8 cellular contexts compared by ENCODE assay signal in genomic region chr14:68789002-68789797, GRCh38.
DNase-seq lines count a peak whose midpoint lies in the region; ATAC-seq and TF ChIP-seq lines count a peak whose summit lies in the region.

No MANE protein-coding gene starts in this region.

- no peaks in the 10 kb centered on the region for H3K9me3 ChIP-seq in stomach smooth muscle (ENCODE audit: control insufficient read depth in 2 of 2, low read length in 2 of 2)

- peak overlapping the region; percentile 100 for H3K27ac ChIP-seq in stomach smooth muscle (ENCODE audit: low read length)

- peak overlapping the region; percentile 96 to 100 for H3K9ac ChIP-seq in stomach smooth muscle (ENCODE audit: low read length in 2 of 2)

- H3K27ac Mint-ChIP-seq in nephron progenitor cell = peak overlapping the region; percentile 100

- H3K36me3 ChIP-seq in stomach smooth muscle (ENCODE audit: control insufficient read depth in 2 of 2, insufficient read depth in 2 of 2, low read length in 2 of 2) = peaks cover 41 to 48% of the 10 kb centered on the region in 2 donors

- no peak for ATAC-seq in HG02840 (IDR thresholded peaks at IDR 0.05; ENCODE audit: low FRiP score, unreplicated experiment)

- H3K36me3 Mint-ChIP-seq in nephron progenitor cell (ENCODE audit: low read depth) = peaks cover 57% of the 10 kb centered on the region

- peaks cover 40% of the 10 kb centered on the region for H3K4me1 ChIP-seq in stomach smooth muscle (ENCODE audit: control insufficient read depth, insufficient read depth, low read length)

- peak overlapping the region; percentile 100 for H3K4me3 ChIP-seq in fibroblast of pulmonary artery (replicated peaks; ENCODE audit: low read depth, low read length)
- H3K4me3 ChIP-seq in stomach smooth muscle (ENCODE audit: low read length in 2 of 2) = peak overlapping the region; percentile 95 to 100

- TF ChIP-seq CTCF in fibroblast of pulmonary artery (IDR thresholded peaks at IDR 0.05; ENCODE audit: low read length, missing control alignments) (peak; percentile 62), nephron progenitor cell (IDR thresholded peaks at IDR 0.05) (peak; percentile 47)

- peak; percentile 86 for DNase-seq in COLO668 (lab: John Stamatoyannopoulos, UW; ENCODE audit: unreplicated experiment)
- peak in 71 of 76 experiments; percentile 12 to 83 (median 64) for DNase-seq in HUDEP-2 (lab: John Stamatoyannopoulos, UW; ENCODE audit: unreplicated experiment in 76 of 76)
- DNase-seq in RPMI8226 = peak; percentile 71
- DNase-seq in activated T-helper 9 cell treated with anti-CD3 and anti-CD28 coated beads, Interleukin-2, amount 50 U/mL, for 16 hours (ENCODE audit: low read depth) = peak; percentile 81
- DNase-seq in fibroblast of pulmonary artery (ENCODE audit: low read depth) = peak; percentile 76
- peak; percentile 68 for DNase-seq in nephron progenitor cell

- H3K4me1 Mint-ChIP-seq in nephron progenitor cell = peaks cover 65% of the 10 kb centered on the region

- H3K27me3 ChIP-seq in stomach smooth muscle (ENCODE audit: control insufficient read depth in 1 of 2, insufficient read depth in 2 of 2, low read length in 2 of 2) = no peaks in the 10 kb centered on the region

- H3K27me3 Mint-ChIP-seq in nephron progenitor cell (ENCODE audit: low read depth, poor library complexity) = peaks cover 6% of the 10 kb centered on the region

- H3K4me3 Mint-ChIP-seq in nephron progenitor cell = peak overlapping the region; percentile 98

- H3K9me3 Mint-ChIP-seq in nephron progenitor cell = no peaks in the 10 kb centered on the region
